Comparison of ENCODE assay signal across 19 cellular contexts in the genomic region with DNA sequence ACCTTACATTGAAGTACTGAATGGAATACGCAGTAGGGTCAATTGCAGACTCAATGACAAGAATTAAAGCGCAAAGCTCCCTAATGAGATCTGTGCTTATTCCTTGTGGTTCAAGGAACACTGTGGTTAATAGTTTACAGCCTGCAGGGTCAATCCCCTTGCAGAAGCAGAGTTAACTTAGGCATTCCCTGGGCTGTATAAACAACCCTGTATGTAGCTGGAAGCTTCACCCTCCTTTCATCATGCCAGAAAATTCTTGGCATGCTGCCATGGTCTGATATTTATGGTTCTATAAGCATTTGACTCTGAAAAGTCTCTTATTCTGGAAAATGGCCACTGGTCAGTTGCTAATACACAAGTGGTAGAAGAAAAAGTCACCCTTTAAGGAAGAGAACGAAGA.
DNase-seq lines count a peak whose midpoint lies in the region; TF ChIP-seq lines count a peak whose summit lies in the region.
"Had no signal": no experiment of that assay in that cellular context is flagged by ENCODE, and none has a peak within 500 bp of the region (broad histone marks: within the 10 kb centered on the region; RNA-seq: fewer than 3 reads in every experiment).

No MANE protein-coding gene starts in this region.

- no peak overlapping the region for H3K27ac Mint-ChIP-seq in neural progenitor cell
- H3K27ac Mint-ChIP-seq: activated CD4-positive, alpha-beta memory T cell treated with anti-CD3 and anti-CD28 coated beads, Interleukin-2, amount 10 ng/mL, durations not matched to agents 7 days and 5 days; GM23338; stimulated activated effector memory CD8-positive, alpha-beta T cell treated with anti-CD3 and anti-CD28 coated beads, Interleukin-12 subunit alpha, Interleukin-12 subunit beta, amount 100 ng/mL, for 72 hours had no signal

- H3K4me2 ChIP-seq in neural progenitor cell: no peak overlapping the region
- H3K4me2 ChIP-seq: GM23338 had no signal

- no peaks in the 10 kb centered on the region for H3K79me2 ChIP-seq in neural progenitor cell (ENCODE audit: low read depth)

- no peak overlapping the region for H2AFZ ChIP-seq in neural progenitor cell (replicated peaks)
- H2AFZ ChIP-seq: GM23338 had no signal

- H3K9me3 Mint-ChIP-seq in neural progenitor cell: peaks cover 2% of the 10 kb centered on the region
- H3K9me3 Mint-ChIP-seq: GM23338 had no signal

- no peaks in the 10 kb centered on the region for H3K4me1 ChIP-seq in neural progenitor cell

- H3F3A ChIP-seq in neural progenitor cell (ENCODE audit: low read depth): no peaks in the 10 kb centered on the region

- H3K4me3 Mint-ChIP-seq in neural progenitor cell: no peak overlapping the region
- H3K4me3 Mint-ChIP-seq: activated CD4-positive, alpha-beta memory T cell treated with anti-CD3 and anti-CD28 coated beads, Interleukin-2, amount 10 ng/mL, durations not matched to agents 7 days and 5 days; GM23338; stimulated activated effector memory CD8-positive, alpha-beta T cell treated with anti-CD3 and anti-CD28 coated beads, Interleukin-12 subunit alpha, Interleukin-12 subunit beta, amount 100 ng/mL, for 72 hours had no signal

- no peak overlapping the region for H3K27ac ChIP-seq in neural progenitor cell
- H3K27ac ChIP-seq: C4-2B, skin epidermis, transverse colon had no signal

- DNase-seq in NCI-H1092 treated with DMSO at 0.1 percent for 48 hours (lab: John Stamatoyannopoulos, UW) (peak; percentile 16), NCI-H1092 (lab: John Stamatoyannopoulos, UW) (no peak), NCI-H446 (lab: John Stamatoyannopoulos, UW) (peak; percentile 51 to 88), fibroblast of mammary gland (ENCODE audit: low read depth) (peak; percentile 19), neural progenitor cell (ENCODE audit: low spot score) (peak; percentile 5), C1 segment of cervical spinal cord (lab: John Stamatoyannopoulos, UW) (no peak), activated gamma-delta T cell treated with Interleukin-2 at 50 U/mL for 16 hours (no peak), DMS114 treated with DMSO at 0.1 percent for 48 hours (lab: John Stamatoyannopoulos, UW; ENCODE audit: unreplicated experiment) (no peak)
- DNase-seq: activated CD4-positive, alpha-beta memory T cell treated with anti-CD3 and anti-CD28 coated beads, Interleukin-2, amount 10 ng/mL, durations not matched to agents 7 days and 5 days; cerebellar nuclear complex; islet precursor cell; MV-4-11; NCI-H524; SW 1271; transverse colon had no signal

- peaks cover 7% of the 10 kb centered on the region for H3K4me1 Mint-ChIP-seq in neural progenitor cell
- H3K4me1 Mint-ChIP-seq: activated CD4-positive, alpha-beta memory T cell treated with anti-CD3 and anti-CD28 coated beads, Interleukin-2, amount 10 ng/mL, durations not matched to agents 7 days and 5 days; GM23338; stimulated activated effector memory CD8-positive, alpha-beta T cell treated with anti-CD3 and anti-CD28 coated beads, Interleukin-12 subunit alpha, Interleukin-12 subunit beta, amount 100 ng/mL, for 72 hours had no signal

- peaks cover 4% of the 10 kb centered on the region for H3K27me3 Mint-ChIP-seq in neural progenitor cell (ENCODE audit: insufficient read depth, low read depth)
- H3K27me3 Mint-ChIP-seq: activated CD4-positive, alpha-beta memory T cell treated with anti-CD3 and anti-CD28 coated beads, Interleukin-2, amount 10 ng/mL, durations not matched to agents 7 days and 5 days had no signal

- H3K9ac ChIP-seq in neural progenitor cell: no peak overlapping the region

- no peak overlapping the region for H3K4me3 ChIP-seq in fibroblast of mammary gland (ENCODE audit: control insufficient read depth, low read depth, low read length)
- no peak overlapping the region for H3K4me3 ChIP-seq in neural progenitor cell
- H3K4me3 ChIP-seq: GM23338, skin epidermis, transverse colon had no signal

- H3K27me3 ChIP-seq in neural progenitor cell: no peaks in the 10 kb centered on the region
- H3K27me3 ChIP-seq: transverse colon had no signal

- TF ChIP-seq CTCF in fibroblast of mammary gland (conservative IDR thresholded peaks at IDR 0.05; ENCODE audit: control insufficient read depth, insufficient read depth, low read depth, low read length) (no peak), neural progenitor cell (IDR thresholded peaks at IDR 0.05) (no peak)

- H3K36me3 ChIP-seq in neural progenitor cell: no peaks in the 10 kb centered on the region
- H3K36me3 ChIP-seq: transverse colon had no signal

- no peaks in the 10 kb centered on the region for H3K36me3 Mint-ChIP-seq in neural progenitor cell
- H3K36me3 Mint-ChIP-seq: stimulated activated effector memory CD8-positive, alpha-beta T cell treated with anti-CD3 and anti-CD28 coated beads, Interleukin-12 subunit alpha, Interleukin-12 subunit beta, amount 100 ng/mL, for 72 hours had no signal

- H4K20me1 ChIP-seq in neural progenitor cell (ENCODE audit: low read depth): no peaks in the 10 kb centered on the region

- H3K9me3 ChIP-seq in neural progenitor cell (ENCODE audit: low read depth): no peaks in the 10 kb centered on the region
- H3K9me3 ChIP-seq: transverse colon had no signal

Comparison
In these comparisons a context has a peak if more than half of its experiments do, and no peak if none do; other contexts are left out.
1. DNase-seq: peak in NCI-H1092 treated with DMSO at 0.1 percent for 48 hours (single experiment), NCI-H446 (2 of 2), fibroblast of mammary gland (single experiment) and neural progenitor cell (single experiment); none in NCI-H1092 (single experiment), C1 segment of cervical spinal cord (0 of 14), activated gamma-delta T cell treated with Interleukin-2 at 50 U/mL for 16 hours (single experiment) and DMS114 treated with DMSO at 0.1 percent for 48 hours (single experiment).